10 cellular contexts compared by ENCODE assay signal in the genomic region with DNA sequence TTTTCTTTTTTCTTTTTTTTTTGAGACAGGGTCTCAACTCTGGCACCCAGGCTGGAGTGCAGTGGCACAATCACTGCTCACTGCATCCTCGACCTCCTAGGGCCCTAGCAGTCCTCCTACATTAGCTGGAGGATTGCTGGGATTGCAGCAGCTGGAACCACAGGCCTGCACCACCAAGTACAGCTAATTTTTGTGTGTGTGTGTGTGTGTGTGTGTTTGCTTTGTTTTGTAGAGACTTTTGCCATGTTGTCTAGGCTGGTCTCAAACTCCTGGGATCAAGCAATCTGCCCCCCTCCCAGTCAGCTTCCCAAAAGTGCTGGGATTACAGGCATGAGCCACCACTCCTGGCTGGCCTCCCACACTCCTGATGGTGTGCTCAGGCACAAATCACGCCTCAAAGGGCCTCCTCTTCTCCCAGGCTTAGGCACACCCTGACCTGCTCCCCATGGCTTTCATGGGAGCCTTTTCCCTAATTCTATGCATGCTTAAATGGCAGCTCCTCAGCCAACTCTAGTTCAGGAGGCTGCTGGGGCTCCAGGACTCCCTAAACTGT. TPM values are rescaled to one million over a fixed set of nuclear protein-coding genes. Genes with fewer than 3 reads are reported as not detected.
DNase-seq lines count a peak whose midpoint lies in the region; ATAC-seq and TF ChIP-seq lines count a peak whose summit lies in the region.
"Had no signal": no experiment of that assay in that cellular context is flagged by ENCODE, and none has a peak within 500 bp of the region (broad histone marks: within the 10 kb centered on the region; RNA-seq: fewer than 3 reads in every experiment).

No MANE protein-coding gene starts in this region.

- H3F3A ChIP-seq in neural cell (ENCODE audit: insufficient read depth, low read length, poor library complexity, severe bottlenecking) = no peaks in the 10 kb centered on the region

- no peak for TF ChIP-seq EP300 in neural cell (conservative IDR thresholded peaks at IDR 0.05; ENCODE audit: poor library complexity, severe bottlenecking)

- H3K4me1 ChIP-seq in OCI-LY7 (ENCODE audit: insufficient read depth, low read length, poor library complexity, severe bottlenecking) = peaks cover 38% of the 10 kb centered on the region

- DNase-seq in AG10803 (ENCODE audit: low read depth) (peak; percentile 33), OCI-LY7 (ENCODE audit: low spot score) (no peak), endothelial cell (ENCODE audit: low spot score) (no peak), globus pallidus (ENCODE audit: low spot score) (no peak), NK-92 (lab: John Stamatoyannopoulos, UW; ENCODE audit: unreplicated experiment) (no peak)
- DNase-seq: DMS79 had no signal

- ATAC-seq in HG02623 (IDR thresholded peaks at IDR 0.05; ENCODE audit: unreplicated experiment) (no peak), GM19397 (IDR thresholded peaks at IDR 0.05; ENCODE audit: unreplicated experiment) (no peak)

- H3K4me3 ChIP-seq in AG10803 (ENCODE audit: low read length) = no peak overlapping the region
- H3K4me3 ChIP-seq in OCI-LY7 (ENCODE audit: low read depth, low read length, poor library complexity, severe bottlenecking) = no peak overlapping the region
- H3K4me3 ChIP-seq in neural cell (ENCODE audit: low read length) = no peak overlapping the region

- peaks cover 13% of the 10 kb centered on the region for H3K27me3 Mint-ChIP-seq in endothelial cell (ENCODE audit: unreplicated experiment)

- no peak for TF ChIP-seq RAD21 in neural cell (conservative IDR thresholded peaks at IDR 0.05)

- peaks cover 8% of the 10 kb centered on the region; the same call in 1 of the 2 replicates for H3K9me3 ChIP-seq in OCI-LY7 (ENCODE audit: low read length)
- H3K9me3 ChIP-seq in neural cell (ENCODE audit: low read length) = no peaks in the 10 kb centered on the region
- H3K9me3 ChIP-seq: pancreas had no signal

- H3K4me1 Mint-ChIP-seq in endothelial cell (ENCODE audit: unreplicated experiment) = peaks cover 55% of the 10 kb centered on the region

- BruUV-seq in OCI-LY7 (replicated peaks; lab: Mats Ljungman, UMichigan) = no TSS peak

- H3K27ac Mint-ChIP-seq in endothelial cell (ENCODE audit: unreplicated experiment) = peak overlapping the region; percentile 0

- peak overlapping the region; percentile 16; the same call in 1 of the 2 replicates for H3K4me2 ChIP-seq in OCI-LY7 (ENCODE audit: low read length)
- no peak overlapping the region for H3K4me2 ChIP-seq in neural cell (ENCODE audit: low read length)

- H3K9ac ChIP-seq in neural cell (ENCODE audit: low read length) = peak overlapping the region; percentile 78

- H2AFZ ChIP-seq in OCI-LY7 (ENCODE audit: low read length) (no peak overlapping the region), neural cell (ENCODE audit: low read depth, low read length) (no peak overlapping the region)

- H3K79me2 ChIP-seq in OCI-LY7 (ENCODE audit: insufficient read depth, low read depth, low read length) (no peaks in the 10 kb centered on the region), neural cell (replicated peaks; ENCODE audit: insufficient read depth, low read length) (no peaks in the 10 kb centered on the region)

- no peaks in the 10 kb centered on the region for H3K27me3 ChIP-seq in neural cell (ENCODE audit: insufficient read depth, low read depth, low read length)
- H3K27me3 ChIP-seq: pancreas had no signal

- H3K27ac ChIP-seq in OCI-LY7 (ENCODE audit: low read depth, low read length, poor library complexity, severe bottlenecking) (no peak overlapping the region), neural cell (ENCODE audit: low read length) (no peak overlapping the region)

- CTCF ChIA-PET in OCI-LY7 (lab: Charles Lee; ENCODE audit: unreplicated experiment) = interaction anchor here (1.1 to 1.2 kb wide), 2 partner anchors 10 to 16 kb away, joined by 3 to 4 read pairs; no protein-coding TSS in a partner anchor

- H3K9me2 ChIP-seq in OCI-LY7 (ENCODE audit: insufficient read depth, low read length) (no peaks in the 10 kb centered on the region), neural cell (ENCODE audit: insufficient read depth, low read length) (no peaks in the 10 kb centered on the region)

- no peaks in the 10 kb centered on the region for H3K9me3 Mint-ChIP-seq in endothelial cell (ENCODE audit: unreplicated experiment)

- no peak for TF ChIP-seq CTCF in AG10803 (conservative IDR thresholded peaks at IDR 0.05; ENCODE audit: low read length)
- TF ChIP-seq CTCF in OCI-LY7 (conservative IDR thresholded peaks at IDR 0.05; ENCODE audit: low read length) = no peak
- TF ChIP-seq CTCF in endothelial cell (IDR thresholded peaks at IDR 0.05; ENCODE audit: unreplicated experiment) = no peak
- TF ChIP-seq CTCF in neural cell (IDR thresholded peaks at IDR 0.05; ENCODE audit: poor library complexity, severe bottlenecking) = no peak

- H3K4me3 Mint-ChIP-seq in endothelial cell (ENCODE audit: unreplicated experiment) = peak overlapping the region; percentile 69

- no peaks in the 10 kb centered on the region for H3K36me3 ChIP-seq in OCI-LY7 (ENCODE audit: insufficient read depth, low read length)
- H3K36me3 ChIP-seq in neural cell (ENCODE audit: insufficient read depth, low read length) = no peaks in the 10 kb centered on the region
- H3K36me3 ChIP-seq: pancreas had no signal

- intact Hi-C loops in OCI-LY7 (cut with micrococcal nuclease; ENCODE audit: unreplicated experiment) = no loop called here

- no peaks in the 10 kb centered on the region for H4K20me1 ChIP-seq in OCI-LY7 (ENCODE audit: insufficient read depth, low read length)
- no peaks in the 10 kb centered on the region for H4K20me1 ChIP-seq in neural cell (ENCODE audit: insufficient read depth)

- peaks cover 5% of the 10 kb centered on the region for H3K36me3 Mint-ChIP-seq in endothelial cell (ENCODE audit: low read depth, unreplicated experiment)

- POLR2A ChIA-PET in OCI-LY7 (lab: Charles Lee) = interaction anchor here (0.7 to 1.3 kb wide), 3 partner anchors 17 to 57 kb away, joined by 3 to 4 read pairs (median 4); a partner anchor contains a TSS

TF ChIP-seq in neural cell, 6 proteins besides CTCF, POLR2A, EP300 and RAD21:
- no peak for TF ChIP-seq POLR2AphosphoS5 (IDR thresholded peaks at IDR 0.05)
- TF ChIP-seq TAF1 (IDR thresholded peaks at IDR 0.05; ENCODE audit: low read depth) = no peak
- TF ChIP-seq EZH2 (IDR thresholded peaks at IDR 0.05; ENCODE audit: borderline replicate concordance, insufficient read depth, low read length, poor library complexity, severe bottlenecking) = no peak
- TF ChIP-seq, protein P1, sequence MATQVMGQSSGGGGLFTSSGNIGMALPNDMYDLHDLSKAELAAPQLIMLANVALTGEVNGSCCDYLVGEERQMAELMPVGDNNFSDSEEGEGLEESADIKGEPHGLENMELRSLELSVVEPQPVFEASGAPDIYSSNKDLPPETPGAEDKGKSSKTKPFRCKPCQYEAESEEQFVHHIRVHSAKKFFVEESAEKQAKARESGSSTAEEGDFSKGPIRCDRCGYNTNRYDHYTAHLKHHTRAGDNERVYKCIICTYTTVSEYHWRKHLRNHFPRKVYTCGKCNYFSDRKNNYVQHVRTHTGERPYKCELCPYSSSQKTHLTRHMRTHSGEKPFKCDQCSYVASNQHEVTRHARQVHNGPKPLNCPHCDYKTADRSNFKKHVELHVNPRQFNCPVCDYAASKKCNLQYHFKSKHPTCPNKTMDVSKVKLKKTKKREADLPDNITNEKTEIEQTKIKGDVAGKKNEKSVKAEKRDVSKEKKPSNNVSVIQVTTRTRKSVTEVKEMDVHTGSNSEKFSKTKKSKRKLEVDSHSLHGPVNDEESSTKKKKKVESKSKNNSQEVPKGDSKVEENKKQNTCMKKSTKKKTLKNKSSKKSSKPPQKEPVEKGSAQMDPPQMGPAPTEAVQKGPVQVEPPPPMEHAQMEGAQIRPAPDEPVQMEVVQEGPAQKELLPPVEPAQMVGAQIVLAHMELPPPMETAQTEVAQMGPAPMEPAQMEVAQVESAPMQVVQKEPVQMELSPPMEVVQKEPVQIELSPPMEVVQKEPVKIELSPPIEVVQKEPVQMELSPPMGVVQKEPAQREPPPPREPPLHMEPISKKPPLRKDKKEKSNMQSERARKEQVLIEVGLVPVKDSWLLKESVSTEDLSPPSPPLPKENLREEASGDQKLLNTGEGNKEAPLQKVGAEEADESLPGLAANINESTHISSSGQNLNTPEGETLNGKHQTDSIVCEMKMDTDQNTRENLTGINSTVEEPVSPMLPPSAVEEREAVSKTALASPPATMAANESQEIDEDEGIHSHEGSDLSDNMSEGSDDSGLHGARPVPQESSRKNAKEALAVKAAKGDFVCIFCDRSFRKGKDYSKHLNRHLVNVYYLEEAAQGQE (IDR thresholded peaks at IDR 0.05; ENCODE audit: borderline replicate concordance) = no peak
- no peak for TF ChIP-seq MXI1 (conservative IDR thresholded peaks at IDR 0.05; ENCODE audit: poor library complexity, severe bottlenecking)
- no peak for TF ChIP-seq SMC3 (conservative IDR thresholded peaks at IDR 0.05; ENCODE audit: poor library complexity)
TF ChIP-seq in neural cell: peak in this region for 0.

RNA-seq across cellular contexts. Expression of a gene that starts 9.4 kb away (rescaled TPM):
- total RNA-seq in OCI-LY7 (2014; rRNA removed; shearing (Covaris generic)) = 3.2 and 5.2 TPM in 2 replicates
- total RNA-seq in OCI-LY7 (2022) (13.5 and 16.5 TPM in 2 replicates), endothelial cell (ENCODE audit: unreplicated experiment) (8.5 TPM)
- polyA plus RNA-seq in neural cell = 6.1 and 11.7 TPM in 2 replicates
- polyA minus RNA-seq in neural cell = 4.6 TPM in 2 replicates

RNA-seq across cellular contexts. Expression of a gene that starts 9.4 kb away (rescaled TPM):
- total RNA-seq in OCI-LY7 (2014; rRNA removed; shearing (Covaris generic)) = 1.1 and 2.0 TPM in 2 replicates
- total RNA-seq in OCI-LY7 (2022) (7.8 and 10.1 TPM in 2 replicates), endothelial cell (ENCODE audit: unreplicated experiment) (0.67 TPM)
- not detected in 2 replicates for polyA plus RNA-seq in neural cell
- polyA minus RNA-seq in neural cell = 1.2 TPM in 1 of 2 replicates, not detected in the other

RNA-seq across cellular contexts. Expression of a gene that starts 16.9 kb away (rescaled TPM):
- total RNA-seq in OCI-LY7 (2014; rRNA removed; shearing (Covaris generic)) = 120 and 130 TPM in 2 replicates
- 246 and 288 TPM in 2 replicates for total RNA-seq in OCI-LY7 (2022)
- 730 TPM for total RNA-seq in endothelial cell (ENCODE audit: unreplicated experiment)
- polyA plus RNA-seq in neural cell = 694 and 739 TPM in 2 replicates
- polyA minus RNA-seq in neural cell = 393 and 412 TPM in 2 replicates

RNA-seq across cellular contexts. Expression of a gene that starts 41.3 kb away (rescaled TPM):
- total RNA-seq in OCI-LY7 (2014; rRNA removed; shearing (Covaris generic)) = 21.8 and 29.6 TPM in 2 replicates
- 41.8 and 42.5 TPM in 2 replicates for total RNA-seq in OCI-LY7 (2022)
- total RNA-seq in endothelial cell (ENCODE audit: unreplicated experiment) = 79.0 TPM
- polyA plus RNA-seq in neural cell = 158 and 189 TPM in 2 replicates
- 133 and 157 TPM in 2 replicates for polyA minus RNA-seq in neural cell
